In the genomic region with DNA sequence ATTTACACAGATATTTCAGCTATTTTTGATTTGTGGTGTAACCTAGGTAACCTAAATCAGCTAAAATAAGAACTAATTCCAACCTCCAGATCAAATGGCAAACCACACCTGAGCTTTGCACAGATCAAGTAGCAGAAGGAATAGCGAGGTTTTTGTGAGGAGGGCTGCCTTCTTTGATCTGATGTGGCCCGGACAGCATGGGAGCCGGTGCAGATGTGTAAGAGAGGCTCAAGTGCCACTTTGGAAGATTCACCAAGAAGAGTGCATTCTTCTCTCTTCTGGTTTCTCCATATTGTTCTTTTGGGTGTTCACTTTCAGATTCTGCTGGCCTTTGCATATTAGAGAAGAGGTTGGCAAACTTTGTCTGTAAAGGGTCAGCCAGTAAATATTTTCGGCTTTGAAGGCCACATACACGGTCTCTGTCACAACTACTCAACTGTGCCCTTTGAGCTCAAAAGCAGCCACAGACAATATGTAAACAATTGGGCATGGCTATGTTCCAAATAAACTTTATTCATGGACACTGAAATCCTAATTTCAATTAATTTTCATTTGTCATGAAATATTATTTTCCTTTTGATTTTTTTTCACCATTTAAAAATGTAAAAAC, we compare ENCODE assay signal across 16 cellular contexts.
DNase-seq lines count a peak whose midpoint lies in the region; ATAC-seq, FAIRE-seq and TF ChIP-seq lines count a peak whose summit lies in the region.
"Had no signal": no experiment of that assay in that cellular context is flagged by ENCODE, and none has a peak within 500 bp of the region (broad histone marks: within the 10 kb centered on the region; RNA-seq: fewer than 3 reads in every experiment).

No MANE protein-coding gene starts in this region.

- TF ChIP-seq CTCF in SK-N-SH (IDR thresholded peaks at IDR 0.05), result no peak
- no peak for TF ChIP-seq CTCF in Peyer's patch (IDR thresholded peaks at IDR 0.05)
- TF ChIP-seq CTCF in endothelial cell of umbilical vein (IDR thresholded peaks at IDR 0.05; ENCODE audit: extremely low read depth in 1 of 2, insufficient read depth in 1 of 2, low read depth in 1 of 2, low read length in 2 of 2), result no peak
- no peak for TF ChIP-seq CTCF in spleen (IDR thresholded peaks at IDR 0.05 in 8 of 11, conservative IDR thresholded peaks at IDR 0.05 in 3 of 11)

- H3K9me1 ChIP-seq in endothelial cell of umbilical vein (replicated peaks; ENCODE audit: control insufficient read depth, extremely low read depth, insufficient read depth, low read length), result no peaks in the 10 kb centered on the region

- intact Hi-C loops in endothelial cell of umbilical vein (cut with micrococcal nuclease) (loop anchor here (1.0 to 2.0 kb wide), 2 partner anchors 25 to 145 kb away; no protein-coding TSS in a partner anchor), spleen (cut with DNase I; ENCODE audit: low total_unique reads) (no loop called here)

- H3K9ac ChIP-seq in SK-N-SH (peak overlapping the region; percentile 28; the same call in 1 of the 2 replicates), endothelial cell of umbilical vein (replicated peaks; ENCODE audit: extremely low read depth, insufficient read depth, low read length) (peak overlapping the region; percentile 74)
- H3K9ac ChIP-seq: KMS-11 had no signal

- H3K27me3 ChIP-seq in SK-N-SH (ENCODE audit: insufficient read depth) (no peaks in the 10 kb centered on the region), Peyer's patch (no peaks in the 10 kb centered on the region), endothelial cell of umbilical vein (ENCODE audit: control insufficient read depth in 2 of 2, insufficient read depth in 2 of 2, low read length in 2 of 2) (no peaks in the 10 kb centered on the region), spleen (replicated peaks in 1 of 7) (peaks cover 0 to under 1% (median 0%) of the 10 kb centered on the region in 7 donors)

- H3K27ac ChIP-seq in SK-N-SH (ENCODE audit: low read depth in 2 of 2, low read length in 1 of 2) (peak overlapping the region; percentile 8 to 79; a peak in 3 of 4 replicates), Peyer's patch (peak overlapping the region; percentile 27 to 48 (median 34)), endothelial cell of umbilical vein (ENCODE audit: insufficient read depth, low read depth, low read length) (peak overlapping the region; percentile 91), spleen (peak overlapping the region; percentile 37 to 81 (median 75))
- H3K27ac ChIP-seq: KMS-11 had no signal

- TF ChIP-seq POLR2A in Peyer's patch (IDR thresholded peaks at IDR 0.05) (no peak), endothelial cell of umbilical vein (IDR thresholded peaks at IDR 0.05; ENCODE audit: low read depth, low read length) (no peak), spleen (IDR thresholded peaks at IDR 0.05) (no peak)

- DNase-seq in SK-N-SH, result no peak
- DNase-seq in Peyer's patch, result no peak
- DNase-seq in endothelial cell of umbilical vein (ENCODE audit: low read depth, low spot score), result no peak
- no peak for DNase-seq in spleen
- DNase-seq in GDM1 (lab: John Stamatoyannopoulos, UW), result no peak
- DNase-seq in NCI-H2029 treated with DMSO at 0.1 percent for 48 hours (lab: John Stamatoyannopoulos, UW), result no peak
- no peak for DNase-seq in Kasumi-1 (lab: John Stamatoyannopoulos, UW)
- DNase-seq: 8988T, NCI-H226, nucleus accumbens, SHP77 had no signal

- POLR2A ChIA-PET in SK-N-SH (lab: Yijun Ruan, JAX) (no interaction called here), endothelial cell of umbilical vein (lab: Charles Lee) (interaction anchor here (0.7 to 2.0 kb wide), 2 partner anchors 21 to 144 kb away, joined by 3 to 16 read pairs; no protein-coding TSS in a partner anchor)

- WGBS in SK-N-SH (ENCODE audit: low lambda C conversion rate), result 61% methylated on average over 5 of the region's 5 CpGs
- WGBS in spleen, 5 donors, result 42 to 60% (median 53%) methylated on average over 5 of the region's 5 CpGs

- FAIRE-seq in endothelial cell of umbilical vein (lab: Jason Lieb, UNC), result no peak
- FAIRE-seq: bronchial epithelial cell, H54, islet of Langerhans had no signal

- peaks cover 0 to 9% of the 10 kb centered on the region in 2 experiments; a peak in 3 of 4 replicates for H3K4me1 ChIP-seq in SK-N-SH (ENCODE audit: control insufficient read depth in 1 of 2, insufficient read depth in 2 of 2, low read depth in 1 of 2, low read length in 1 of 2)
- no peaks in the 10 kb centered on the region for H3K4me1 ChIP-seq in Peyer's patch
- peaks cover 60% of the 10 kb centered on the region for H3K4me1 ChIP-seq in endothelial cell of umbilical vein (ENCODE audit: control insufficient read depth, extremely low read depth, insufficient read depth, low read length)
- H3K4me1 ChIP-seq in spleen, result peaks cover 11 to 37% (median 15%) of the 10 kb centered on the region in 6 donors

- H3K9me3 ChIP-seq in SK-N-SH, result no peaks in the 10 kb centered on the region
- H3K9me3 ChIP-seq in Peyer's patch, result no peaks in the 10 kb centered on the region
- H3K9me3 ChIP-seq in endothelial cell of umbilical vein (replicated peaks; ENCODE audit: control insufficient read depth, insufficient read depth, low read length), result no peaks in the 10 kb centered on the region
- peaks cover 0 to 7% (median 0%) of the 10 kb centered on the region in 8 donors for H3K9me3 ChIP-seq in spleen

- H3K9me2 ChIP-seq in SK-N-SH, result no peaks in the 10 kb centered on the region

- ATAC-seq in SK-N-SH treated with all-trans-retinoic acid at 6 μM for 48 hours, result no peak; the same call in 1 of the 3 replicates

- CTCF ChIA-PET in SK-N-SH (lab: Yijun Ruan, JAX) (no interaction called here), endothelial cell of umbilical vein (lab: Charles Lee) (interaction anchor here (0.7 to 1.4 kb wide), 10 partner anchors 10 to 523 kb away, joined by 3 to 9 read pairs (median 4); no protein-coding TSS in a partner anchor)

- H3K36me3 ChIP-seq in SK-N-SH (replicated peaks in 1 of 2; ENCODE audit: control insufficient read depth in 1 of 2, insufficient read depth in 2 of 2, low read length in 1 of 2) (no peaks in the 10 kb centered on the region), Peyer's patch (no peaks in the 10 kb centered on the region), endothelial cell of umbilical vein (ENCODE audit: control insufficient read depth in 2 of 2, extremely low read depth in 1 of 2, insufficient read depth in 2 of 2, low read length in 2 of 2) (no peaks in the 10 kb centered on the region), spleen (no peaks in the 10 kb centered on the region)

- peak overlapping the region; percentile 12; the same call in 1 of the 2 replicates for H2AFZ ChIP-seq in SK-N-SH (ENCODE audit: low read depth)
- H2AFZ ChIP-seq in endothelial cell of umbilical vein (ENCODE audit: low read depth, low read length), result peak overlapping the region; percentile 24

- dilution Hi-C loops in endothelial cell of umbilical vein (cut with MboI; ENCODE audit: extremely low pct_ligation_motif_present, low sequenced_read_pairs), result no loop called here

- no peak for TF ChIP-seq EP300 in SK-N-SH (IDR thresholded peaks at IDR 0.05; ENCODE audit: borderline replicate concordance in 1 of 2, low read depth in 1 of 2, low read length in 1 of 2)

- no peaks in the 10 kb centered on the region for H3K79me2 ChIP-seq in SK-N-SH (ENCODE audit: insufficient read depth)
- H3K79me2 ChIP-seq in endothelial cell of umbilical vein (ENCODE audit: control insufficient read depth, insufficient read depth, low read length), result no peaks in the 10 kb centered on the region

- TSS peak; percentile 27 for BruUV-seq in endothelial cell of umbilical vein (replicated peaks; lab: Mats Ljungman, UMichigan)

- H3K4me3 ChIP-seq in SK-N-SH (ENCODE audit: low read depth in 2 of 2, low read length in 1 of 2) (no peak overlapping the region), Peyer's patch (no peak overlapping the region), endothelial cell of umbilical vein (replicated peaks in 1 of 3; ENCODE audit: insufficient read depth in 1 of 3, low read depth in 1 of 3, low read length in 3 of 3) (no peak overlapping the region), spleen (no peak overlapping the region)

- peaks cover 24% of the 10 kb centered on the region for H3F3A ChIP-seq in SK-N-SH (replicated peaks; ENCODE audit: insufficient read depth)

- H4K20me1 ChIP-seq in SK-N-SH (ENCODE audit: insufficient read depth), result no peaks in the 10 kb centered on the region
- no peaks in the 10 kb centered on the region for H4K20me1 ChIP-seq in endothelial cell of umbilical vein (replicated peaks; ENCODE audit: control insufficient read depth, extremely low read depth, insufficient read depth, low read length)

- H3K4me2 ChIP-seq in SK-N-SH (peak overlapping the region; percentile 47; the same call in 1 of the 2 replicates), endothelial cell of umbilical vein (ENCODE audit: insufficient read depth, low read length) (peak overlapping the region; percentile 48)
- H3K4me2 ChIP-seq: KMS-11 had no signal

- no peak for TF ChIP-seq RAD21 in SK-N-SH (IDR thresholded peaks at IDR 0.05; ENCODE audit: low read length)

TF ChIP-seq in SK-N-SH, 30 proteins besides CTCF, POLR2A, EP300 and RAD21:
- peak; percentile 20; the same call in 1 of the 2 replicates for TF ChIP-seq TCF12 (IDR thresholded peaks at IDR 0.05)
- TF ChIP-seq CHD2 (IDR thresholded peaks at IDR 0.05; ENCODE audit: low read length, partially characterized antibody), result no peak

TF ChIP-seq in SK-N-SH treated with all-trans-retinoic acid at 6 μM for 48 hours, 23 proteins besides CTCF, POLR2A, EP300 and RAD21 (continues in another document):
- TF ChIP-seq RARB (CRISPR knock-in tag; IDR thresholded peaks at IDR 0.05) (no peak), ZFP3 (CRISPR knock-in tag; IDR thresholded peaks at IDR 0.05) (no peak)

TF ChIP-seq in endothelial cell of umbilical vein, 7 proteins besides CTCF, POLR2A, EP300 and RAD21:
- TF ChIP-seq POLR2AphosphoS5 (IDR thresholded peaks at IDR 0.05; ENCODE audit: insufficient read depth, low read depth, low read length) (no peak), EZH2 (IDR thresholded peaks at IDR 0.05; ENCODE audit: borderline replicate concordance, low read depth, low read length, severe bottlenecking) (no peak), GATA2 (IDR thresholded peaks at IDR 0.05; ENCODE audit: insufficient read depth, insufficient read length, low read depth, low read length) (no peak), FOS (IDR thresholded peaks at IDR 0.05; ENCODE audit: borderline replicate concordance, insufficient read depth, low read length) (no peak), JUN (IDR thresholded peaks at IDR 0.05; ENCODE audit: borderline replicate concordance, insufficient read depth, insufficient read length, low read depth) (no peak), MYC (IDR thresholded peaks at IDR 0.05; ENCODE audit: low read depth, low read length) (no peak)
- TF ChIP-seq, protein P1, sequence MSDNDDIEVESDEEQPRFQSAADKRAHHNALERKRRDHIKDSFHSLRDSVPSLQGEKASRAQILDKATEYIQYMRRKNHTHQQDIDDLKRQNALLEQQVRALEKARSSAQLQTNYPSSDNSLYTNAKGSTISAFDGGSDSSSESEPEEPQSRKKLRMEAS (IDR thresholded peaks at IDR 0.05; ENCODE audit: insufficient read depth, insufficient read length), result no peak

Comparison
In these comparisons a context has a peak if more than half of its experiments do, and no peak if none do; other contexts are left out.
1. H3K27ac ChIP-seq: peak in every context shown above with its lines; median percentile 91 in endothelial cell of umbilical vein; 75 in spleen; 44 in SK-N-SH; 34 in Peyer's patch.